ENCODE assay signal across 8 cellular contexts in the genomic region with DNA sequence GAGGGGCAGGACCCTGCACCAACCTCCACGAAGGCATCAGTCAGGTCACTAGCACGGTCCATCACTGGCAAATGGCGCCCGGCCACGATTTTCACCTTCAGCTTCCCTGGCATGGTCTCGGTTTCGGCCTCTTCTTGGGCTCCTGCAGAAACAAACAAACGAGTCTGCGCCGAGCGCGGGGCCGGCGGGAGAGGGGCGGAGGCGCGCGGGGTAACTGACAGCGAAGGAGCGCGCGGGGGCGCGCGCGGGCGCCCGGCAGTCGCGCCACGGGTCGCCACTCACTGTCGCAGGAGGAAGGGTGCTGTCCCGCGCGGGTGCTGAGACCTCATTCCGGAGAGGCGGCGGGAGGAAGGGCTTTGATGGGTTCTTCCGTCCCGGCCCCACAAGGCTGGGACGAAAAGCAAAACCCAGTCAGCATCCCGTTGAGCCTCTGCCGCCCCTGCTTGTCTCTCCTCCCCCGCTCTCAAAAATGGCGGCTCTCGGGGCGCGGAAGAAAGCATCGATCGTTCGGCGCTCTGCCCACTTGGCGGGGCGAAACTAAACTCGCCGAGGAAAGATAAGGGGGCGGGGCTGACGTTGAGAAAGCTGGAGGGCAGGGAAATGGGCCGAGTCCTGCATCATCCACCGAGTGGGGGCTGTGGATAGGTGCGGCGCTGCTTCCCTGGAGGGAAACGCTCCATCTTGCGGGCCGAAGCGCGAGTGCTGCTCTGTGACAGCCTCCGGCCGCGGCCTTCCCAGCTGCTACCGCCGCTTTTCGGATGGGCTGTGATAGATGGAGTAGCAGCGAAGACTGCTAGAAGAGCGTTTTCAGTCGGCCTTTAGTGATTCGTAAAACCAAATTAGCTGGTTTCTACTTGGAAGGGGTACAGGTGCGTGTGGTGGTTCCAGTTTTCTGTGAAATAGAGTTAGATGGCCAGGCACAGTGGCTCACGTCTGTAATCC. TPM values are rescaled to one million over a fixed set of nuclear protein-coding genes. Genes with fewer than 3 reads are reported as not detected.
DNase-seq lines count a peak whose midpoint lies in the region; ATAC-seq and TF ChIP-seq lines count a peak whose summit lies in the region.

A gene with protein sequence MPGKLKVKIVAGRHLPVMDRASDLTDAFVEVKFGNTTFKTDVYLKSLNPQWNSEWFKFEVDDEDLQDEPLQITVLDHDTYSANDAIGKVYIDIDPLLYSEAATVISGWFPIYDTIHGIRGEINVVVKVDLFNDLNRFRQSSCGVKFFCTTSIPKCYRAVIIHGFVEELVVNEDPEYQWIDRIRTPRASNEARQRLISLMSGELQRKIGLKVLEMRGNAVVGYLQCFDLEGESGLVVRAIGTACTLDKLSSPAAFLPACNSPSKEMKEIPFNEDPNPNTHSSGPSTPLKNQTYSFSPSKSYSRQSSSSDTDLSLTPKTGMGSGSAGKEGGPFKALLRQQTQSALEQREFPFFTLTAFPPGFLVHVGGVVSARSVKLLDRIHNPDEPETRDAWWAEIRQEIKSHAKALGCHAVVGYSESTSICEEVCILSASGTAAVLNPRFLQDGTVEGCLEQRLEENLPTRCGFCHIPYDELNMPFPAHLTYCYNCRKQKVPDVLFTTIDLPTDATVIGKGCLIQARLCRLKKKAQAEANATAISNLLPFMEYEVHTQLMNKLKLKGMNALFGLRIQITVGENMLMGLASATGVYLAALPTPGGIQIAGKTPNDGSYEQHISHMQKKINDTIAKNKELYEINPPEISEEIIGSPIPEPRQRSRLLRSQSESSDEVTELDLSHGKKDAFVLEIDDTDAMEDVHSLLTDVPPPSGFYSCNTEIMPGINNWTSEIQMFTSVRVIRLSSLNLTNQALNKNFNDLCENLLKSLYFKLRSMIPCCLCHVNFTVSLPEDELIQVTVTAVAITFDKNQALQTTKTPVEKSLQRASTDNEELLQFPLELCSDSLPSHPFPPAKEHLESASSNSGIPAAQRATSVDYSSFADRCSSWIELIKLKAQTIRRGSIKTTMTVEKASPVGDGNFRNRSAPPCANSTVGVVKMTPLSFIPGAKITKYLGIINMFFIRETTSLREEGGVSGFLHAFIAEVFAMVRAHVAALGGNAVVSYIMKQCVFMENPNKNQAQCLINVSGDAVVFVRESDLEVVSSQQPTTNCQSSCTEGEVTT (minus strand): TSS at position 505 of the 942 bp plus-strand sequence. CDS start 392 bp downstream, at position 113.

- peak; percentile 87 to 88 for DNase-seq in AML-193 (lab: John Stamatoyannopoulos, UW)
- peak; percentile 93 for DNase-seq in NCI-H345 treated with DMSO at 0.1 percent for 48 hours (lab: John Stamatoyannopoulos, UW; ENCODE audit: unreplicated experiment)
- DNase-seq in activated CD4-positive, alpha-beta T cell treated with anti-CD3 and anti-CD28 coated beads for 1 hour, result peak; percentile 91
- peak; percentile 95 for DNase-seq in cerebellum (ENCODE audit: low spot score)
- peak; percentile 81 for DNase-seq in kidney epithelial cell (ENCODE audit: low read depth)
- DNase-seq in stimulated activated CD4-positive, alpha-beta T cell treated with anti-CD3 and anti-CD28 coated beads, Interleukin-15, amount 100 ng/mL, for 48 hours (ENCODE audit: low read depth in 2 of 2), result peak; percentile 94

- no peaks in the 10 kb centered on the region for H3K27me3 ChIP-seq in kidney epithelial cell (ENCODE audit: control insufficient read depth, insufficient read depth, low read length)

- TF ChIP-seq CTCF in kidney epithelial cell (IDR thresholded peaks at IDR 0.05; ENCODE audit: insufficient read depth, low read length, poor library complexity, severe bottlenecking), result peak; percentile 34

- peak; percentile 64 for ATAC-seq in GM19025 (IDR thresholded peaks at IDR 0.05; ENCODE audit: low read depth, unreplicated experiment)
- peak; percentile 80 for ATAC-seq in HG03342 (IDR thresholded peaks at IDR 0.05; ENCODE audit: unreplicated experiment)

- no peaks in the 10 kb centered on the region for H3K36me3 ChIP-seq in kidney epithelial cell (ENCODE audit: control insufficient read depth, insufficient read depth, low read length)

- H3K4me3 ChIP-seq in kidney epithelial cell (ENCODE audit: low read depth, low read length), result peak within 1 kb of the TSS; percentile 85

RNA-seq across cellular contexts. Expression of the gene that starts here (rescaled TPM):
- total RNA-seq in cerebellum (149 TPM), kidney epithelial cell (15.1 and 19.3 TPM in 2 replicates)

Comparison
In these comparisons a context has a peak if more than half of its experiments do, and no peak if none do; other contexts are left out.
1. Peak in every context shown above with its lines: DNase-seq, ATAC-seq and H3K4me3 ChIP-seq.